Comparison of ENCODE assay signal across 9 cellular contexts in the genomic region with DNA sequence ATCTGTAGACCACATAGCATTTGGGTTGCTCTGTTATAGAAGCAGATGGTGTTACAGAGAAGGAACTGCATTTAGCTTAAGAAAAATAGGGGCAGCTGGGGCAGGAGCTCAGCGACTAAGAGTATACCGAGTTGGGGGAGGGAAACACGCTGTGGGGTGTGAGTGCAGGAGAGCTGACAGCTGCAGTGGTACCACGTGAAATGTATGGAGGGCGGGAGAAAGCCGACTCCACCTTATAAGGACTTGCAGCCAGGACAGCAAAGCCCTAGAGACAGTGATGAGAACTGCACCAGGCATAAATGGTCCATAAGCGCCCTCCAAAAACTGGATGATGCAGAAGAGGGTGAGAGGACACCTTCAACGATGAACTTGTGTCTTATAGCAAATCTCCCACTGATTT.
A peak's percentile ranks its signal among the peaks of the same experiment; 100 is the strongest.
DNase-seq lines count a peak whose midpoint lies in the region; ATAC-seq and TF ChIP-seq lines count a peak whose summit lies in the region.
"Had no signal": no experiment of that assay in that cellular context is flagged by ENCODE, and none has a peak within 500 bp of the region (broad histone marks: within the 10 kb centered on the region; RNA-seq: fewer than 3 reads in every experiment).

No MANE protein-coding gene starts in this region.

- intact Hi-C loops in left cardiac atrium (cut with DNase I) (loop anchor here (5.0 kb wide), 2 partner anchors 33 to 47 kb away; no protein-coding TSS in a partner anchor), transverse colon (cut with DNase I; ENCODE audit: low total_unique reads) (loop anchor here (10.0 kb wide), 2 partner anchors 46 to 64 kb away; no protein-coding TSS in a partner anchor), prostate gland (cut with DNase I) (loop anchor here (5.0 kb wide), 2 partner anchors 48 to 67 kb away; no protein-coding TSS in a partner anchor)

- ATAC-seq in GM21717 (IDR thresholded peaks at IDR 0.05; ENCODE audit: unreplicated experiment) (peak; percentile 80), T-helper 17 cell (peak; percentile 80), left cardiac atrium (peak; percentile 36 to 59)

- no peak overlapping the region for H3K4me3 ChIP-seq in Loucy (ENCODE audit: low read length, poor library complexity, severe bottlenecking)
- no peak overlapping the region for H3K4me3 ChIP-seq in transverse colon
- H3K4me3 ChIP-seq in prostate gland: no peak overlapping the region
- H3K4me3 ChIP-seq: lung had no signal

- in situ Hi-C loops in GM13976 (cut with MboI; ENCODE audit: low sequenced_read_pairs, unreplicated experiment) (no loop called here), transverse colon (cut with MboI; ENCODE audit: low pct_ligation_motif_present in 1 of 4, low pct_unique_long_range_greater_than_20kb in 1 of 4, low sequenced_read_pairs in 3 of 4) (no loop called here)

- H3K9me3 ChIP-seq in Loucy (ENCODE audit: insufficient read depth, low read depth, low read length) (no peaks in the 10 kb centered on the region), T-helper 17 cell (ENCODE audit: control insufficient read depth, low read length, poor library complexity, severe bottlenecking) (no peaks in the 10 kb centered on the region), transverse colon (no peaks in the 10 kb centered on the region), prostate gland (no peaks in the 10 kb centered on the region)

- no peak for TF ChIP-seq POLR2A in transverse colon (IDR thresholded peaks at IDR 0.05)
- TF ChIP-seq POLR2A in prostate gland (IDR thresholded peaks at IDR 0.05): no peak

- peak overlapping the region; percentile 24 for H3K4me2 ChIP-seq in Loucy (ENCODE audit: low read depth, low read length, poor library complexity, severe bottlenecking)

- H4K20me1 ChIP-seq in Loucy (ENCODE audit: insufficient read depth, low read length, poor library complexity, severe bottlenecking): no peaks in the 10 kb centered on the region

- no peak overlapping the region for H3K9ac ChIP-seq in Loucy (ENCODE audit: low read depth, low read length, poor library complexity, severe bottlenecking)

- H3K36me3 Mint-ChIP-seq in T-helper 17 cell (ENCODE audit: low read depth): no peaks in the 10 kb centered on the region

- peak overlapping the region in 3 of 4 donors; percentile 23 to 62 (median 36) for H3K27ac ChIP-seq in transverse colon
- H3K27ac ChIP-seq in prostate gland: no peak overlapping the region

- peaks cover 13% of the 10 kb centered on the region for H3F3A ChIP-seq in Loucy (ENCODE audit: low read depth)

- peaks cover 21% of the 10 kb centered on the region for H3K4me1 Mint-ChIP-seq in T-helper 17 cell

- no peaks in the 10 kb centered on the region for H3K9me2 ChIP-seq in Loucy (replicated peaks; ENCODE audit: low read depth, low read length)

- no peaks in the 10 kb centered on the region for H3K27me3 Mint-ChIP-seq in T-helper 17 cell

- H3K36me3 ChIP-seq in Loucy (ENCODE audit: insufficient read depth, low read length) (no peaks in the 10 kb centered on the region), transverse colon (no peaks in the 10 kb centered on the region), prostate gland (no peaks in the 10 kb centered on the region)

- H3K27me3 ChIP-seq in Loucy (ENCODE audit: insufficient read depth, low read length, poor library complexity, severe bottlenecking) (no peaks in the 10 kb centered on the region), transverse colon (no peaks in the 10 kb centered on the region), prostate gland (replicated peaks; ENCODE audit: insufficient read depth) (no peaks in the 10 kb centered on the region)

- H3K4me1 ChIP-seq in Loucy (ENCODE audit: insufficient read depth, low read length, poor library complexity, severe bottlenecking) (peaks cover 90% of the 10 kb centered on the region), transverse colon (peaks cover 23 to 80% (median 39%) of the 10 kb centered on the region in 4 donors), prostate gland (replicated peaks) (peaks cover 5% of the 10 kb centered on the region)

- no peak overlapping the region for H3K27ac Mint-ChIP-seq in T-helper 17 cell

- TF ChIP-seq EP300 in transverse colon (IDR thresholded peaks at IDR 0.05; ENCODE audit: low read depth): no peak

- peaks cover 42% of the 10 kb centered on the region for H3K79me2 ChIP-seq in Loucy (ENCODE audit: insufficient read depth, low read length)

- peak; percentile 10 for TF ChIP-seq CTCF in GM13976 (IDR thresholded peaks at IDR 0.05; ENCODE audit: borderline replicate concordance, control extremely low read depth, extremely low read depth, insufficient read depth, missing control alignments)
- TF ChIP-seq CTCF in Loucy (conservative IDR thresholded peaks at IDR 0.05; ENCODE audit: low read length): peak; percentile 41; the same call in 1 of the 2 replicates
- TF ChIP-seq CTCF in transverse colon (IDR thresholded peaks at IDR 0.05): peak in 2 of 5 experiments; percentile 20 to 22
- TF ChIP-seq CTCF in prostate gland (IDR thresholded peaks at IDR 0.05): no peak

- WGBS in transverse colon (ENCODE audit: low coverage in 1 of 2), 2 donors: 59 to 82% methylated on average over 3 to 8 of the region's 8 CpGs
- WGBS in prostate gland: 64% methylated on average over 8 of the region's 8 CpGs

- H3K4me3 Mint-ChIP-seq in T-helper 17 cell: no peak overlapping the region

- no peak overlapping the region for H2AFZ ChIP-seq in Loucy (ENCODE audit: low read length)

- DNase-seq in GM13976 (ENCODE audit: low spot score) (peak; percentile 79), T-helper 17 cell (no peak), left cardiac atrium (no peak), transverse colon (peak; percentile 32), T-helper 9 cell (no peak), prostate gland (ENCODE audit: low spot score) (no peak)

Comparison
In these comparisons a context has a peak if more than half of its experiments do, and no peak if none do; other contexts are left out.
1. DNase-seq: peak in GM13976 (single experiment) and transverse colon (single experiment); none in T-helper 17 cell (0 of 3), left cardiac atrium (single experiment), T-helper 9 cell (single experiment) and prostate gland (single experiment).
2. CTCF ChIP-seq: peak in GM13976 (single experiment) and Loucy (single experiment); none in prostate gland (0 of 4).
3. H3K27ac ChIP-seq: peak in transverse colon (3 of 4); none in prostate gland (0 of 2).
4. Peak in every context shown above with its lines, with median percentiles within 50 percentile points of each other: ATAC-seq.